Comparison of ENCODE assay signal across 29 cellular contexts in genomic region chr3:108447096-108447847, GRCh38.
"Had no signal": no experiment of that assay in that cellular context is flagged by ENCODE, and none has a peak within 500 bp of the region (broad histone marks: within the 10 kb centered on the region; RNA-seq: fewer than 3 reads in every experiment).

No MANE protein-coding gene starts in this region.

- H3K36me3 Mint-ChIP-seq: stimulated activated effector memory CD8-positive, alpha-beta T cell treated with anti-CD3 and anti-CD28 coated beads, Interleukin-12 subunit alpha, Interleukin-12 subunit beta, amount 100 ng/mL, for 72 hours; type B pancreatic cell had no signal

- DNase-seq: naive thymus-derived CD8-positive, alpha-beta T cell; occipital lobe; ovary; posterior cingulate gyrus; psoas muscle; right cardiac atrium; right lobe of liver; sigmoid colon; small intestine; stimulated activated CD4-positive, alpha-beta T cell treated with anti-CD3 and anti-CD28 coated beads, Interleukin-15, amount 100 ng/mL, for 24 hours; stimulated activated CD4-positive, alpha-beta T cell treated with anti-CD3 and anti-CD28 coated beads, Interleukin-2, amount 100 ng/mL, for 24 hours; stimulated activated CD4-positive, alpha-beta T cell treated with anti-CD3 and anti-CD28 coated beads, Interleukin-2, amount 100 ng/mL, for 48 hours; stimulated activated CD4-positive, alpha-beta T cell treated with anti-CD3 and anti-CD28 coated beads, Interleukin-4, amount 100 ng/mL, for 24 hours; stimulated activated naive CD4-positive, alpha-beta T cell; stimulated activated naive CD8-positive, alpha-beta T cell treated with anti-CD3 and anti-CD28 coated beads, Interleukin-15, amount 100 ng/mL, for 72 hours; stimulated activated naive CD8-positive, alpha-beta T cell treated with anti-CD3 and anti-CD28 coated beads, Interleukin-15, Interleukin-2, amounts not matched to agents 100 U/mL and 50 U/mL, for 24 hours; substantia nigra; testis; tibial artery; transverse colon; upper lobe of right lung; uterus had no signal

- H3K4me3 ChIP-seq: neural progenitor cell, ovary, psoas muscle, right lobe of liver, sigmoid colon, suprapubic skin, testis, tibial artery, transverse colon, upper lobe of right lung, uterus had no signal

- H3K36me3 ChIP-seq: neural progenitor cell, ovary, right lobe of liver, sigmoid colon, suprapubic skin, tibial artery, transverse colon, upper lobe of right lung, uterus had no signal

- H3K4me1 ChIP-seq: parathyroid adenoma, psoas muscle, right lobe of liver, sigmoid colon, suprapubic skin, testis, tibial artery, transverse colon, upper lobe of right lung, uterus had no signal

- H3K27me3 ChIP-seq: neural progenitor cell, ovary, right lobe of liver, sigmoid colon, suprapubic skin, testis, tibial artery, transverse colon, upper lobe of right lung, uterus had no signal

- H3K4me1 Mint-ChIP-seq: nephron; stimulated activated effector memory CD8-positive, alpha-beta T cell treated with anti-CD3 and anti-CD28 coated beads, Interleukin-12 subunit alpha, Interleukin-12 subunit beta, amount 100 ng/mL, for 72 hours; stimulated activated naive CD8-positive, alpha-beta T cell treated with anti-CD3 and anti-CD28 coated beads, Interleukin-15, amount 100 ng/mL, for 72 hours had no signal

- H3K4me3 Mint-ChIP-seq: naive thymus-derived CD8-positive, alpha-beta T cell; nephron; neural progenitor cell; stimulated activated effector memory CD8-positive, alpha-beta T cell treated with anti-CD3 and anti-CD28 coated beads, Interleukin-12 subunit alpha, Interleukin-12 subunit beta, amount 100 ng/mL, for 72 hours; stimulated activated naive CD8-positive, alpha-beta T cell treated with anti-CD3 and anti-CD28 coated beads, Interleukin-15, amount 100 ng/mL, for 72 hours; type B pancreatic cell had no signal

- H3K27me3 Mint-ChIP-seq: progenitor cell of endocrine pancreas; stimulated activated naive CD8-positive, alpha-beta T cell treated with anti-CD3 and anti-CD28 coated beads, Interleukin-15, amount 100 ng/mL, for 72 hours; type B pancreatic cell had no signal

- H3K9me3 ChIP-seq: ovary, testis had no signal

- ATAC-seq: naive thymus-derived CD8-positive, alpha-beta T cell; psoas muscle; right cardiac atrium; right lobe of liver; stimulated activated effector memory CD8-positive, alpha-beta T cell treated with anti-CD3 and anti-CD28 coated beads, Interleukin-12 subunit alpha, Interleukin-12 subunit beta, amount 100 ng/mL, for 72 hours; stimulated activated naive CD8-positive, alpha-beta T cell treated with anti-CD3 and anti-CD28 coated beads, Interleukin-15, amount 100 ng/mL, for 72 hours; stimulated activated naive CD8-positive, alpha-beta T cell treated with anti-CD3 and anti-CD28 coated beads, Interleukin-15, Interleukin-2, amounts not matched to agents 100 U/mL and 50 U/mL, for 24 hours; upper lobe of right lung had no signal

- H3K27ac ChIP-seq: neural progenitor cell, ovary, parathyroid adenoma, psoas muscle, right lobe of liver, sigmoid colon, suprapubic skin, testis, tibial artery, transverse colon, upper lobe of right lung, uterus had no signal

- H3K27ac Mint-ChIP-seq: naive thymus-derived CD8-positive, alpha-beta T cell; nephron; neural progenitor cell; progenitor cell of endocrine pancreas; stimulated activated effector memory CD8-positive, alpha-beta T cell treated with anti-CD3 and anti-CD28 coated beads, Interleukin-12 subunit alpha, Interleukin-12 subunit beta, amount 100 ng/mL, for 72 hours; stimulated activated naive CD8-positive, alpha-beta T cell treated with anti-CD3 and anti-CD28 coated beads, Interleukin-15, amount 100 ng/mL, for 72 hours; type B pancreatic cell had no signal
